1 cellular context compared by ENCODE assay signal in genomic region chr16:715448-716249, GRCh38.
TF ChIP-seq lines count a peak whose summit lies in the region.

No MANE protein-coding gene starts in this region.

TF ChIP-seq in HEK293, 187 proteins besides CTCF, POLR2A, EP300 and RAD21 (continued from another document and continues in another):
- TF ChIP-seq ZFHX2 (tag by site-specific recombination; conservative IDR thresholded peaks at IDR 0.05), result peak; percentile 28; the same call in 1 of the 2 replicates
- no peak for TF ChIP-seq ZBTB49 (tag by site-specific recombination; IDR thresholded peaks at IDR 0.05; ENCODE audit: low read depth)
- no peak for TF ChIP-seq ZNF416 (tag by site-specific recombination; IDR thresholded peaks at IDR 0.05)
- TF ChIP-seq ZNF311 (tag by site-specific recombination; IDR thresholded peaks at IDR 0.05; ENCODE audit: borderline replicate concordance), result no peak
- TF ChIP-seq PATZ1 (tag by site-specific recombination; IDR thresholded peaks at IDR 0.05), result peak; percentile 65
- TF ChIP-seq, protein P1, sequence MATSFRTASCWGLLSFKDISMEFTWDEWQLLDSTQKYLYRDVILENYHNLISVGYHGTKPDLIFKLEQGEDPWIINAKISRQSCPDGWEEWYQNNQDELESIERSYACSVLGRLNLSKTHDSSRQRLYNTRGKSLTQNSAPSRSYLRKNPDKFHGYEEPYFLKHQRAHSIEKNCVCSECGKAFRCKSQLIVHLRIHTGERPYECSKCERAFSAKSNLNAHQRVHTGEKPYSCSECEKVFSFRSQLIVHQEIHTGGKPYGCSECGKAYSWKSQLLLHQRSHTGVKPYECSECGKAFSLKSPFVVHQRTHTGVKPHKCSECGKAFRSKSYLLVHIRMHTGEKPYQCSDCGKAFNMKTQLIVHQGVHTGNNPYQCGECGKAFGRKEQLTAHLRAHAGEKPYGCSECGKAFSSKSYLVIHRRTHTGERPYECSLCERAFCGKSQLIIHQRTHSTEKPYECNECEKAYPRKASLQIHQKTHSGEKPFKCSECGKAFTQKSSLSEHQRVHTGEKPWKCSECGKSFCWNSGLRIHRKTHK (tag by site-specific recombination; IDR thresholded peaks at IDR 0.05), result no peak
- peak; percentile 44; the same call in 1 of the 2 replicates for TF ChIP-seq ZNF792 (tag by site-specific recombination; IDR thresholded peaks at IDR 0.05)
- TF ChIP-seq KLF1 (tag by site-specific recombination; IDR thresholded peaks at IDR 0.05), result no peak
- TF ChIP-seq FEZF1 (tag by site-specific recombination; IDR thresholded peaks at IDR 0.05), result no peak
- no peak for TF ChIP-seq GLI4 (tag by site-specific recombination; IDR thresholded peaks at IDR 0.05)
- peak; percentile 43; the same call in 1 of the 2 replicates for TF ChIP-seq ZNF398 (tag by site-specific recombination; IDR thresholded peaks at IDR 0.05)
- TF ChIP-seq, protein P2, sequence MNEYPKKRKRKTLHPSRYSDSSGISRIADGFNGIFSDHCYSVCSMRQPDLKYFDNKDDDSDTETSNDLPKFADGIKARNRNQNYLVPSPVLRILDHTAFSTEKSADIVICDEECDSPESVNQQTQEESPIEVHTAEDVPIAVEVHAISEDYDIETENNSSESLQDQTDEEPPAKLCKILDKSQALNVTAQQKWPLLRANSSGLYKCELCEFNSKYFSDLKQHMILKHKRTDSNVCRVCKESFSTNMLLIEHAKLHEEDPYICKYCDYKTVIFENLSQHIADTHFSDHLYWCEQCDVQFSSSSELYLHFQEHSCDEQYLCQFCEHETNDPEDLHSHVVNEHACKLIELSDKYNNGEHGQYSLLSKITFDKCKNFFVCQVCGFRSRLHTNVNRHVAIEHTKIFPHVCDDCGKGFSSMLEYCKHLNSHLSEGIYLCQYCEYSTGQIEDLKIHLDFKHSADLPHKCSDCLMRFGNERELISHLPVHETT (tag by site-specific recombination; IDR thresholded peaks at IDR 0.05), result no peak
- TF ChIP-seq, protein P3, sequence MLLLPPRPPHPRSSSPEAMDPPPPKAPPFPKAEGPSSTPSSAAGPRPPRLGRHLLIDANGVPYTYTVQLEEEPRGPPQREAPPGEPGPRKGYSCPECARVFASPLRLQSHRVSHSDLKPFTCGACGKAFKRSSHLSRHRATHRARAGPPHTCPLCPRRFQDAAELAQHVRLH (tag by site-specific recombination; IDR thresholded peaks at IDR 0.05), result no peak
- no peak for TF ChIP-seq ZNF596 (tag by site-specific recombination; IDR thresholded peaks at IDR 0.05)
- peak; percentile 38; the same call in 1 of the 2 replicates for TF ChIP-seq KLF8 (tag by site-specific recombination; IDR thresholded peaks at IDR 0.05)
- TF ChIP-seq ZSCAN16 (tag by site-specific recombination; IDR thresholded peaks at IDR 0.05), result no peak
- TF ChIP-seq, protein P4, sequence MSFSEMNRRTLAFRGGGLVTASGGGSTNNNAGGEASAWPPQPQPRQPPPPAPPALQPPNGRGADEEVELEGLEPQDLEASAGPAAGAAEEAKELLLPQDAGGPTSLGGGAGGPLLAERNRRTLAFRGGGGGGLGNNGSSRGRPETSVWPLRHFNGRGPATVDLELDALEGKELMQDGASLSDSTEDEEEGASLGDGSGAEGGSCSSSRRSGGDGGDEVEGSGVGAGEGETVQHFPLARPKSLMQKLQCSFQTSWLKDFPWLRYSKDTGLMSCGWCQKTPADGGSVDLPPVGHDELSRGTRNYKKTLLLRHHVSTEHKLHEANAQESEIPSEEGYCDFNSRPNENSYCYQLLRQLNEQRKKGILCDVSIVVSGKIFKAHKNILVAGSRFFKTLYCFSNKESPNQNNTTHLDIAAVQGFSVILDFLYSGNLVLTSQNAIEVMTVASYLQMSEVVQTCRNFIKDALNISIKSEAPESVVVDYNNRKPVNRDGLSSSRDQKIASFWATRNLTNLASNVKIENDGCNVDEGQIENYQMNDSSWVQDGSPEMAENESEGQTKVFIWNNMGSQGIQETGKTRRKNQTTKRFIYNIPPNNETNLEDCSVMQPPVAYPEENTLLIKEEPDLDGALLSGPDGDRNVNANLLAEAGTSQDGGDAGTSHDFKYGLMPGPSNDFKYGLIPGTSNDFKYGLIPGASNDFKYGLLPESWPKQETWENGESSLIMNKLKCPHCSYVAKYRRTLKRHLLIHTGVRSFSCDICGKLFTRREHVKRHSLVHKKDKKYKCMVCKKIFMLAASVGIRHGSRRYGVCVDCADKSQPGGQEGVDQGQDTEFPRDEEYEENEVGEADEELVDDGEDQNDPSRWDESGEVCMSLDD (tag by site-specific recombination; IDR thresholded peaks at IDR 0.05), result no peak
- TF ChIP-seq AEBP2 (tag by site-specific recombination; IDR thresholded peaks at IDR 0.05; ENCODE audit: borderline replicate concordance), result no peak
- TF ChIP-seq ZNF114 (tag by site-specific recombination; IDR thresholded peaks at IDR 0.05), result no peak
- TF ChIP-seq SALL2 (tag by site-specific recombination; IDR thresholded peaks at IDR 0.05; ENCODE audit: borderline replicate concordance), result no peak
- TF ChIP-seq SCRT2 (tag by site-specific recombination; IDR thresholded peaks at IDR 0.05), result no peak
- TF ChIP-seq KLF10 (tag by site-specific recombination; IDR thresholded peaks at IDR 0.05), result 0 out of 2 replicates have a peak, but pooled peaks have one; percentile 27
- TF ChIP-seq ZNF561 (tag by site-specific recombination; IDR thresholded peaks at IDR 0.05; ENCODE audit: borderline replicate concordance), result peak; percentile 69; the same call in 1 of the 2 replicates
- TF ChIP-seq ZBTB20 (tag by site-specific recombination; IDR thresholded peaks at IDR 0.05), result peak; percentile 55; the same call in 1 of the 2 replicates
- TF ChIP-seq, protein P5, sequence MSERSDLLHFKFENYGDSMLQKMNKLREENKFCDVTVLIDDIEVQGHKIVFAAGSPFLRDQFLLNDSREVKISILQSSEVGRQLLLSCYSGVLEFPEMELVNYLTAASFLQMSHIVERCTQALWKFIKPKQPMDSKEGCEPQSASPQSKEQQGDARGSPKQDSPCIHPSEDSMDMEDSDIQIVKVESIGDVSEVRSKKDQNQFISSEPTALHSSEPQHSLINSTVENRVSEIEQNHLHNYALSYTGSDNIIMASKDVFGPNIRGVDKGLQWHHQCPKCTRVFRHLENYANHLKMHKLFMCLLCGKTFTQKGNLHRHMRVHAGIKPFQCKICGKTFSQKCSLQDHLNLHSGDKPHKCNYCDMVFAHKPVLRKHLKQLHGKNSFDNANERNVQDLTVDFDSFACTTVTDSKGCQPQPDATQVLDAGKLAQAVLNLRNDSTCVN (tag by site-specific recombination; optimal IDR thresholded peaks at IDR 0.05), result peak; percentile 61
- no peak for TF ChIP-seq ATF2 (tag by site-specific recombination; IDR thresholded peaks at IDR 0.05; ENCODE audit: low read depth)
- 0 out of 2 replicates have a peak, but pooled peaks have one; percentile 36 for TF ChIP-seq ZEB2 (tag by site-specific recombination; IDR thresholded peaks at IDR 0.05)
- peak; percentile 64; the same call in 1 of the 2 replicates for TF ChIP-seq ZBTB8A (tag by site-specific recombination; IDR thresholded peaks at IDR 0.05)
- TF ChIP-seq WT1 (tag by site-specific recombination; IDR thresholded peaks at IDR 0.05), result peak; percentile 46; the same call in 1 of the 2 replicates
- no peak for TF ChIP-seq ZNF670 (tag by site-specific recombination; IDR thresholded peaks at IDR 0.05; ENCODE audit: low read depth)
- no peak for TF ChIP-seq ZBTB48 (tag by site-specific recombination; IDR thresholded peaks at IDR 0.05)
- TF ChIP-seq GLIS2 (tag by site-specific recombination; IDR thresholded peaks at IDR 0.05), result peak; percentile 46; the same call in 1 of the 2 replicates
- TF ChIP-seq ZNF514 (tag by site-specific recombination; IDR thresholded peaks at IDR 0.05), result no peak
- TF ChIP-seq MZF1 (tag by site-specific recombination; IDR thresholded peaks at IDR 0.05; ENCODE audit: borderline replicate concordance), result no peak
- no peak for TF ChIP-seq ZNF155 (tag by site-specific recombination; IDR thresholded peaks at IDR 0.05)
- no peak for TF ChIP-seq ZNF629 (tag by site-specific recombination; IDR thresholded peaks at IDR 0.05)
- TF ChIP-seq ZBTB17 (tag by site-specific recombination; IDR thresholded peaks at IDR 0.05), result no peak
- TF ChIP-seq ZNF335 (tag by site-specific recombination; conservative IDR thresholded peaks at IDR 0.05), result peak; percentile 48
- no peak for TF ChIP-seq HOXC10 (CRISPR knock-in tag; IDR thresholded peaks at IDR 0.05)
- TF ChIP-seq, protein P6, sequence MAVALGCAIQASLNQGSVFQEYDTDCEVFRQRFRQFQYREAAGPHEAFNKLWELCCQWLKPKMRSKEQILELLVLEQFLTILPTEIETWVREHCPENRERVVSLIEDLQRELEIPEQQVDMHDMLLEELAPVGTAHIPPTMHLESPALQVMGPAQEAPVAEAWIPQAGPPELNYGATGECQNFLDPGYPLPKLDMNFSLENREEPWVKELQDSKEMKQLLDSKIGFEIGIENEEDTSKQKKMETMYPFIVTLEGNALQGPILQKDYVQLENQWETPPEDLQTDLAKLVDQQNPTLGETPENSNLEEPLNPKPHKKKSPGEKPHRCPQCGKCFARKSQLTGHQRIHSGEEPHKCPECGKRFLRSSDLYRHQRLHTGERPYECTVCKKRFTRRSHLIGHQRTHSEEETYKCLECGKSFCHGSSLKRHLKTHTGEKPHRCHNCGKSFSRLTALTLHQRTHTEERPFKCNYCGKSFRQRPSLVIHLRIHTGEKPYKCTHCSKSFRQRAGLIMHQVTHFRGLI (tag by site-specific recombination; IDR thresholded peaks at IDR 0.05), result peak; percentile 77
- no peak for TF ChIP-seq ZNF19 (tag by site-specific recombination; IDR thresholded peaks at IDR 0.05; ENCODE audit: low read depth)
- no peak for TF ChIP-seq ZNF548 (tag by site-specific recombination; IDR thresholded peaks at IDR 0.05)
- TF ChIP-seq ZNF658 (tag by site-specific recombination; IDR thresholded peaks at IDR 0.05), result no peak
- no peak for TF ChIP-seq ZNF354C (tag by site-specific recombination; IDR thresholded peaks at IDR 0.05; ENCODE audit: borderline replicate concordance, low read depth)
- no peak for TF ChIP-seq ZNF366 (tag by site-specific recombination; conservative IDR thresholded peaks at IDR 0.05)
- TF ChIP-seq ZNF341 (tag by site-specific recombination; IDR thresholded peaks at IDR 0.05; ENCODE audit: low read depth), result peak; percentile 38
